8 cellular contexts compared by ENCODE assay signal in the genomic region with DNA sequence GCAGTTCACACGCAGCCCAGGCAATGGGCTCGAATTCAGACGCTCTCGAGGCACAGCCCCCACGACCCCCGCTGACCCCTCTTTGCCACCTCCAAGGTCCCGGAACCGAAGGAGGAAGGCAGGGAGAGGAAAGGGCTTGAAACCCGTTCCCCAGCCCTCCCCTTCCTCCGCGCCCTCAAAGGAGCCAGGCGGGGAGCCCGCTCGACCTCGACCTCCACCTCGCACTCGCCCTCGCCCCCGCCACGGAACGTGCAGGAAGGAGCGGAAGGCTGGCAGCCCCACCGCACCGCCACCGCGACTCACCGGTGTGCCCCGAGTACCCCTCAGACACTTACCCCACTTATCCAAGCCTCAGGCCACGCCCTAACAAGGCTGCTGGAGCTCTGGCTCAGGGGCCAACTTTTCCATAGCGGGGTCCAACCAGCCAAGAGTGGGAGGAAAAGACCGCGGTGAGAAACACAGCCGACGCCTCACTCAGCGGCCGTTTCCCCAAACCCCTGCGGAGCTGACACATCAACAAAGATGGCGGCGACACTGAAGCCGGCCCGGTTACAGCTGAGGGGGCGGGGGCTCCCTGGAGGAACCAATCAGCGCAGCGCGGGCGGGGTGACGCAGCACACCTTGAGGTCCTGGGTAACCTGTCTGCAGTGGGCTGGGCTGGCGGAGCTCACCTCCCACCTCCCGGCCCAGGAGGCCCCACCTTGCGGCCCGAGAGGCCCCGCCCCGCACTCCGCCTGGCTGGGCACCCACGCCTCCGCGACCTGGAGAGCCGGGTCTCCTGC. TPM values are rescaled to one million over a fixed set of nuclear protein-coding genes. Genes with fewer than 3 reads are reported as not detected.
DNase-seq lines count a peak whose midpoint lies in the region; ATAC-seq, FAIRE-seq and TF ChIP-seq lines count a peak whose summit lies in the region.

A gene (minus strand): TSS at position 524 of the 782 bp plus-strand sequence. CDS start 10,935 bp downstream, outside the sequence.

- CTCF ChIA-PET in AG04449 (lab: Yijun Ruan, JAX): interaction anchor here (1.2 kb wide), 1 partner anchor 706 kb away, joined by 3 read pairs; no protein-coding TSS in a partner anchor

- FAIRE-seq in bronchial epithelial cell (lab: Jason Lieb, UNC) (peak; percentile 40), small intestine (lab: Jason Lieb, UNC) (no peak)

- H3K27ac ChIP-seq in small intestine (ENCODE audit: low read depth in 1 of 2, low read length in 1 of 2): peak within 1 kb of the TSS; percentile 98 to 99

- ATAC-seq in GM18870 (IDR thresholded peaks at IDR 0.05; ENCODE audit: unreplicated experiment) (peak; percentile 97), HG03108 (IDR thresholded peaks at IDR 0.05; ENCODE audit: unreplicated experiment) (peak; percentile 98)

- no peaks in the 10 kb centered on the region for H3K27me3 ChIP-seq in bronchial epithelial cell (ENCODE audit: control insufficient read depth, insufficient read depth, low read length)
- H3K27me3 ChIP-seq in small intestine (ENCODE audit: control insufficient read depth in 2 of 2, insufficient read depth in 2 of 2, low read length in 2 of 2): no peaks in the 10 kb centered on the region

- TF ChIP-seq CTCF in AG04449 (IDR thresholded peaks at IDR 0.05; ENCODE audit: insufficient read depth, low read length, missing control alignments): no peak
- TF ChIP-seq CTCF in WI38 (IDR thresholded peaks at IDR 0.05; ENCODE audit: low read depth, low read length): no peak
- no peak for TF ChIP-seq CTCF in bronchial epithelial cell (IDR thresholded peaks at IDR 0.05; ENCODE audit: insufficient read depth, low read length, severe bottlenecking)

- DNase-seq in AG04449 (ENCODE audit: low read depth, low spot score) (peak; percentile 33), NCI-H2171 treated with DMSO at 0.1 percent for 48 hours (lab: John Stamatoyannopoulos, UW) (peak; percentile 87), bronchial epithelial cell (ENCODE audit: low read depth) (peak; percentile 94), iPS-NIHi11 (ENCODE audit: low spot score) (peak; percentile 99), small intestine (peak; percentile 99)

- H3K9me3 ChIP-seq in small intestine (ENCODE audit: control insufficient read depth, low read depth): no peaks in the 10 kb centered on the region

- H3K36me3 ChIP-seq in bronchial epithelial cell (ENCODE audit: control insufficient read depth, insufficient read depth, low read length) (no peaks in the 10 kb centered on the region), small intestine (ENCODE audit: control insufficient read depth in 2 of 2, insufficient read depth in 2 of 2, low read length in 2 of 2) (no peaks in the 10 kb centered on the region)

- H3K4me3 ChIP-seq in AG04449 (ENCODE audit: low read depth, low read length): peak within 1 kb of the TSS; percentile 98
- peak within 1 kb of the TSS; percentile 86 for H3K4me3 ChIP-seq in WI38 (ENCODE audit: low read depth, low read length)
- H3K4me3 ChIP-seq in bronchial epithelial cell (ENCODE audit: low read depth, low read length): peak within 1 kb of the TSS; percentile 97
- peak within 1 kb of the TSS; percentile 93 to 96 for H3K4me3 ChIP-seq in small intestine (ENCODE audit: low read depth in 1 of 2, low read length in 2 of 2)

- peaks cover 0 to 6% of the 10 kb centered on the region in 2 donors for H3K4me1 ChIP-seq in small intestine (ENCODE audit: control insufficient read depth in 2 of 2, insufficient read depth in 1 of 2, low read depth in 1 of 2, low read length in 1 of 2)

- POLR2A ChIA-PET in AG04449 (lab: Yijun Ruan, JAX): no interaction called here

- 0% methylated on average over 46 to 58 of the region's 58 CpGs for WGBS in small intestine, 3 donors

RNA-seq across cellular contexts. Expression of the gene that starts here (rescaled TPM):
- total RNA-seq in bronchial epithelial cell: 21.6 and 22.4 TPM in 2 replicates
- 10 to 100 TPM in 2 of 3 donors, 1 to 10 TPM in 1; 7.2 to 13.0 (median 11.1) TPM for polyA plus RNA-seq in small intestine

Comparison
In these comparisons a context has a peak if more than half of its experiments do, and no peak if none do; other contexts are left out.
1. Peak in every context shown above with its lines: DNase-seq, ATAC-seq, H3K4me3 ChIP-seq and H3K27ac ChIP-seq.
2. DNase-seq: peak in every context shown above with its lines; median percentile 99 in iPS-NIHi11; 99 in small intestine; 94 in bronchial epithelial cell; 87 in NCI-H2171 treated with DMSO at 0.1 percent for 48 hours; 33 in AG04449.